Comparison of ENCODE assay signal across 35 cellular contexts in the genomic region with DNA sequence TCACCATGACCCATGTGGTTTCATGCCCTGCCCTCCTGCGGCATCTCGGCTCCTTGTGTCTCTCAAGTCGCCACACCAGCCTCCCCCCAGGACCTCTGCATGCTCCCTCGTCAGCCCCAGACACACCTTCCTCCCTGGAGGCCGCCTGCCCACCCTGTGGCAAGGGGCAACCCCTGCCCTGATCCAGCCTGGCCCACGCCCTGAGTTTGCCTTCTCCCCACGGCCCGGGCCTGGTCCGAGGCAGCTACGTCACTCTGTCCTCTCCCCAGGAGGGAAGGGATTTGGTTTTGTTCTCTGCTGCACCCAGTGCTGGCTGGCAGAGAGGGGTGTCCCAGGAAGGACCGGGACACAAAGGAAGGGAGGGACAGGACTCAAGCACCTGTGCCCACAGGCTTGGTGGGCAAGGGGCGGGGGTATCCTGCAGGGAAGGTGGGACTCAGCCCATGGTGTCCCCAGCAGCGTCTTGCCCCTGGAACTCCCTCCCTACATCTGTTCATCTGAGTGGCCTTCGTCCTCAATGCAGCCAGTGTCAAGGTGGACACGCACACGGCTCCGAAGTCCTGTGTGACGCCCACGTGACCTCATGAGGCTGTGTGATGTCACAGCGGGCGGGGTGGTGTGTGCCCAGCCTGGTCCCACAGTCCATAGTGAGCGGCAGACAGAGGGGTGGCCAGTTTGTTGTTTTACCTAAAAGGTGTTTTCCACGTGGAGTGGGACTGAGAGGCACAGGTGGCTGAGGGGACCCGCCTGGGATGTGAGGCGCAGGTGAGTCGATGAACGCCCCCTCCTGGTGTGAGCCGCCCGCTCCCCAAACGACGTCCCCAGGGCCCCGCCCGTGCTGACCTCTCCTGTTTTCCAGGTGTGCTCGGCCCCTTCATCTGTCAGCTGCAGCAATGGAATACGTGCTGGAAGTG. TPM values are rescaled to one million over a fixed set of nuclear protein-coding genes. Genes with fewer than 3 reads are reported as not detected.
A peak's percentile ranks its signal among the peaks of the same experiment; 100 is the strongest.
DNase-seq lines count a peak whose midpoint lies in the region; ATAC-seq, FAIRE-seq and TF ChIP-seq lines count a peak whose summit lies in the region.
"Had no signal": no experiment of that assay in that cellular context is flagged by ENCODE, and none has a peak within 500 bp of the region (broad histone marks: within the 10 kb centered on the region; RNA-seq: fewer than 3 reads in every experiment).

A gene (plus strand): TSS at position 645 of the 914 bp plus-strand sequence. CDS start 249 bp downstream, at position 894.

- SMC1A ChIA-PET in GM12878 (lab: Charles Lee; ENCODE audit: uncharacterized antibody, unreplicated experiment) = no interaction called here

- H3K4me3 ChIP-seq in GM12878 (no peak within 1 kb of the TSS), osteoblast (ENCODE audit: insufficient read depth, low read length) (no peak within 1 kb of the TSS), ovary (no peak within 1 kb of the TSS)
- H3K4me3 ChIP-seq: breast epithelium, gastrocnemius medialis, hepatocyte, lung, pancreas, PC-9, right atrium auricular region, smooth muscle cell, thyroid gland had no signal

- RAD21 ChIA-PET in GM12878 (lab: Charles Lee; ENCODE audit: unreplicated experiment) = no interaction called here

- ATAC-seq in natural killer cell treated with Interleukin-12 subunit alpha and Interleukin-12 subunit beta and Interleukin-15 and Interleukin-18, amount 100 ng/mL, for 72 hours = no peak
- ATAC-seq in natural killer cell = no peak
- ATAC-seq in GM12878 = no peak
- no peak for ATAC-seq in HG03457 (IDR thresholded peaks at IDR 0.05; ENCODE audit: unreplicated experiment)
- ATAC-seq: gastrocnemius medialis; left cardiac atrium; naive thymus-derived CD8-positive, alpha-beta T cell; pancreas; Right ventricle myocardium inferior had no signal

- no peak within 1 kb of the TSS for H3K4me2 ChIP-seq in GM12878 (ENCODE audit: control insufficient read depth, insufficient read depth)
- no peak within 1 kb of the TSS for H3K4me2 ChIP-seq in osteoblast (ENCODE audit: insufficient read depth, low read length)
- H3K4me2 ChIP-seq: hepatocyte, PC-9, SK-N-SH, smooth muscle cell had no signal

- H3K9ac ChIP-seq in GM12878 (ENCODE audit: control insufficient read depth, insufficient read depth, low read length) = no peak within 1 kb of the TSS
- H3K9ac ChIP-seq: SK-N-SH had no signal

- no peaks in the 10 kb centered on the region for H4K20me1 ChIP-seq in GM12878 (ENCODE audit: control insufficient read depth, insufficient read depth)
- no peaks in the 10 kb centered on the region for H4K20me1 ChIP-seq in osteoblast (ENCODE audit: insufficient read depth, low read length)

- no peak for FAIRE-seq in GM12878 (lab: Jason Lieb, UNC)
- FAIRE-seq: endothelial cell of umbilical vein, pancreas had no signal

- H3K79me2 ChIP-seq in GM12878 (ENCODE audit: control insufficient read depth, insufficient read depth, low read length) (no peaks in the 10 kb centered on the region), osteoblast (ENCODE audit: insufficient read depth, low read length) (no peaks in the 10 kb centered on the region)
- H3K79me2 ChIP-seq: hepatocyte had no signal

- no peak for TF ChIP-seq RAD21 in GM12878 (IDR thresholded peaks at IDR 0.05; ENCODE audit: insufficient read depth, low read depth, low read length)

- H3K27ac ChIP-seq in GM12878 (ENCODE audit: control insufficient read depth, insufficient read depth) (no peak within 1 kb of the TSS), osteoblast (ENCODE audit: low read depth, low read length) (no peak within 1 kb of the TSS), ovary (no peak within 1 kb of the TSS)
- H3K27ac ChIP-seq: breast epithelium, gastrocnemius medialis, hepatocyte, pancreas, PC-9, right atrium auricular region, thyroid gland had no signal

- H3K27me3 ChIP-seq in GM12878 (replicated peaks in 1 of 2; ENCODE audit: control insufficient read depth in 2 of 2, insufficient read depth in 2 of 2, low read length in 1 of 2) (no peaks in the 10 kb centered on the region), osteoblast (ENCODE audit: insufficient read depth, low read length) (no peaks in the 10 kb centered on the region), ovary (no peaks in the 10 kb centered on the region)
- H3K27me3 ChIP-seq: breast epithelium, gastrocnemius medialis, hepatocyte, pancreas, right atrium auricular region, thyroid gland had no signal

- POLR2A ChIA-PET in GM12878 (lab: Charles Lee) = no interaction called here

- BruUV-seq in GM12878 (replicated peaks; lab: Mats Ljungman, UMichigan) = no TSS peak

- H3K9me3 Mint-ChIP-seq in natural killer cell treated with Interleukin-12 subunit alpha and Interleukin-12 subunit beta and Interleukin-15 and Interleukin-18, amount 100 ng/mL, for 72 hours = no peaks in the 10 kb centered on the region
- H3K9me3 Mint-ChIP-seq in natural killer cell = no peaks in the 10 kb centered on the region
- H3K9me3 Mint-ChIP-seq: activated naive CD8-positive, alpha-beta T cell treated with anti-CD3 and anti-CD28 coated beads for 36 hours; activated T-helper 2 cell treated with anti-CD3 and anti-CD28 coated beads, Interferon-gamma antibody, Interleukin-2, Interleukin-4, amounts not matched to agents 10 μg/mL and 5 μg/mL and 100 μg/mL, durations not matched to agents 14 hours and 24 hours and 36 hours; CD8-positive, alpha-beta memory T cell; stimulated activated naive CD8-positive, alpha-beta T cell treated with anti-CD3 and anti-CD28 coated beads, Interleukin-15, Interleukin-2, amounts not matched to agents 100 ng/mL and 50 ng/mL, for 24 hours; T-helper 1 cell treated with Interleukin-12 subunit alpha and Interleukin-12 subunit beta and Interleukin-4 antibody, amounts not matched to agents 30 μg/mL and 1 μg/mL, for 36 hours had no signal

- no peaks in the 10 kb centered on the region; the same call in 1 of the 2 replicates for H3K4me1 ChIP-seq in GM12878 (ENCODE audit: control insufficient read depth, insufficient read depth, low read length)
- H3K4me1 ChIP-seq in osteoblast (ENCODE audit: insufficient read depth, low read length) = no peaks in the 10 kb centered on the region
- no peaks in the 10 kb centered on the region for H3K4me1 ChIP-seq in ovary (ENCODE audit: insufficient read depth)
- H3K4me1 ChIP-seq: BE2C, breast epithelium, gastrocnemius medialis, pancreas, right atrium auricular region, thyroid gland had no signal

- peak; percentile 58 for DNase-seq in natural killer cell treated with Interleukin-12 subunit alpha and Interleukin-12 subunit beta and Interleukin-15 and Interleukin-18, amount 100 ng/mL, for 72 hours (ENCODE audit: low spot score)
- DNase-seq in natural killer cell (no peak), GM12878 (ENCODE audit: low read depth, low spot score) (no peak), osteoblast (ENCODE audit: insufficient read length, low spot score, missing footprints) (peak; percentile 83), ovary (no peak)
- no peak for DNase-seq in stimulated activated CD4-positive, alpha-beta T cell treated with anti-CD3 and anti-CD28 coated beads, Interleukin-12 subunit alpha, Interleukin-12 subunit beta, amount 100 ng/mL, for 4 hours
- DNase-seq: activated naive CD8-positive, alpha-beta T cell treated with anti-CD3 and anti-CD28 coated beads for 36 hours; anterior cingulate cortex; BE2C; CD8-positive, alpha-beta memory T cell; EL; gastrocnemius medialis; HCEC 1CT; left cardiac atrium; naive thymus-derived CD8-positive, alpha-beta T cell; NCI-H1048; NCI-H1694; NCI-H2171 treated with DMSO at 0.1 percent for 48 hours; NCI-H524; pancreas; PC-9; SK-N-SH; stimulated activated CD4-positive, alpha-beta T cell treated with anti-CD3 and anti-CD28 coated beads, Interleukin-2, amount 100 ng/mL, for 24 hours; thyroid gland had no signal

- H3K4me3 Mint-ChIP-seq in natural killer cell treated with Interleukin-12 subunit alpha and Interleukin-12 subunit beta and Interleukin-15 and Interleukin-18, amount 100 ng/mL, for 72 hours = no peak within 1 kb of the TSS
- no peak within 1 kb of the TSS for H3K4me3 Mint-ChIP-seq in natural killer cell
- H3K4me3 Mint-ChIP-seq: activated naive CD8-positive, alpha-beta T cell treated with anti-CD3 and anti-CD28 coated beads for 36 hours; CD8-positive, alpha-beta memory T cell; stimulated activated naive CD8-positive, alpha-beta T cell treated with anti-CD3 and anti-CD28 coated beads, Interleukin-15, Interleukin-2, amounts not matched to agents 100 ng/mL and 50 ng/mL, for 24 hours; T-helper 1 cell treated with Interleukin-12 subunit alpha and Interleukin-12 subunit beta and Interleukin-4 antibody, amounts not matched to agents 30 μg/mL and 1 μg/mL, for 36 hours had no signal

- in situ Hi-C loops in GM12878 (cut with MboI) = no loop called here

- H2AFZ ChIP-seq in GM12878 (ENCODE audit: control insufficient read depth, low read depth, low read length) (no peak within 1 kb of the TSS), osteoblast (ENCODE audit: low read length) (no peak within 1 kb of the TSS)
- H2AFZ ChIP-seq: hepatocyte, PC-9 had no signal

- H3K9me3 ChIP-seq in GM12878 (replicated peaks; ENCODE audit: control insufficient read depth, insufficient read depth, low read length) (no peaks in the 10 kb centered on the region), osteoblast (ENCODE audit: low read depth, low read length) (no peaks in the 10 kb centered on the region), ovary (no peaks in the 10 kb centered on the region)
- H3K9me3 ChIP-seq: BE2C, breast epithelium, gastrocnemius medialis, pancreas, right atrium auricular region, SK-N-SH, thyroid gland had no signal

- H3K36me3 Mint-ChIP-seq in natural killer cell treated with Interleukin-12 subunit alpha and Interleukin-12 subunit beta and Interleukin-15 and Interleukin-18, amount 100 ng/mL, for 72 hours = no peaks in the 10 kb centered on the region
- no peaks in the 10 kb centered on the region for H3K36me3 Mint-ChIP-seq in natural killer cell
- H3K36me3 Mint-ChIP-seq: activated naive CD8-positive, alpha-beta T cell treated with anti-CD3 and anti-CD28 coated beads for 36 hours had no signal

- TF ChIP-seq CTCF in natural killer cell (IDR thresholded peaks at IDR 0.05) (no peak), GM12878 (IDR thresholded peaks at IDR 0.05 in 2 of 3, conservative IDR thresholded peaks at IDR 0.05 in 1 of 3; ENCODE audit: control insufficient read depth in 2 of 3, extremely low read depth in 1 of 3, insufficient read depth in 1 of 3, low read depth in 3 of 3, low read length in 3 of 3) (no peak), osteoblast (IDR thresholded peaks at IDR 0.05; ENCODE audit: extremely low read depth, low read depth, low read length) (no peak), ovary (IDR thresholded peaks at IDR 0.05) (no peak)

- WGBS in GM12878 (ENCODE audit: insufficient coverage, insufficient replicate concordance, low lambda C conversion rate, missing lambda C conversion rate) = 80% methylated on average over 35 of the region's 35 CpGs
- 70 to 80% (median 74%) methylated on average over 35 of the region's 35 CpGs for WGBS in ovary, 3 donors

- no peak within 1 kb of the TSS for H3K27ac Mint-ChIP-seq in natural killer cell treated with Interleukin-12 subunit alpha and Interleukin-12 subunit beta and Interleukin-15 and Interleukin-18, amount 100 ng/mL, for 72 hours
- H3K27ac Mint-ChIP-seq in natural killer cell = no peak within 1 kb of the TSS
- H3K27ac Mint-ChIP-seq: activated naive CD8-positive, alpha-beta T cell treated with anti-CD3 and anti-CD28 coated beads for 36 hours; activated T-helper 2 cell treated with anti-CD3 and anti-CD28 coated beads, Interferon-gamma antibody, Interleukin-2, Interleukin-4, amounts not matched to agents 10 μg/mL and 5 μg/mL and 100 μg/mL, durations not matched to agents 14 hours and 24 hours and 36 hours; CD8-positive, alpha-beta memory T cell; stimulated activated naive CD8-positive, alpha-beta T cell treated with anti-CD3 and anti-CD28 coated beads, Interleukin-15, Interleukin-2, amounts not matched to agents 100 ng/mL and 50 ng/mL, for 24 hours; T-helper 1 cell treated with Interleukin-12 subunit alpha and Interleukin-12 subunit beta and Interleukin-4 antibody, amounts not matched to agents 30 μg/mL and 1 μg/mL, for 36 hours had no signal

- H3K4me1 Mint-ChIP-seq in natural killer cell treated with Interleukin-12 subunit alpha and Interleukin-12 subunit beta and Interleukin-15 and Interleukin-18, amount 100 ng/mL, for 72 hours (ENCODE audit: low read depth in 2 of 2) = peaks cover 3 to 5% of the 10 kb centered on the region in 2 donors
- no peaks in the 10 kb centered on the region for H3K4me1 Mint-ChIP-seq in natural killer cell

- TF ChIP-seq POLR2A in GM12878 (IDR thresholded peaks at IDR 0.05; ENCODE audit: low read depth, low read length) (0 out of 2 replicates have a peak, but pooled peaks have one; percentile 16), ovary (IDR thresholded peaks at IDR 0.05) (no peak)

- no peak for TF ChIP-seq EP300 in GM12878 (IDR thresholded peaks at IDR 0.05; ENCODE audit: borderline replicate concordance in 1 of 2, control insufficient read depth in 1 of 2, low read depth in 2 of 2, low read length in 2 of 2)
- no peak for TF ChIP-seq EP300 in ovary (IDR thresholded peaks at IDR 0.05)

- intact Hi-C loops in natural killer cell (cut with micrococcal nuclease) = no loop called here
- intact Hi-C loops in GM12878 (cut with micrococcal nuclease; ENCODE audit: unreplicated experiment) = no loop called here
- intact Hi-C loops in ovary (cut with DNase I) = no loop called here

- CTCF ChIA-PET in GM12878 (lab: Yijun Ruan, JAX) = no interaction called here

- H3K27me3 Mint-ChIP-seq in natural killer cell treated with Interleukin-12 subunit alpha and Interleukin-12 subunit beta and Interleukin-15 and Interleukin-18, amount 100 ng/mL, for 72 hours = no peaks in the 10 kb centered on the region
- no peaks in the 10 kb centered on the region for H3K27me3 Mint-ChIP-seq in natural killer cell (ENCODE audit: low read depth in 2 of 2)
- H3K27me3 Mint-ChIP-seq: activated naive CD8-positive, alpha-beta T cell treated with anti-CD3 and anti-CD28 coated beads for 36 hours; stimulated activated naive CD8-positive, alpha-beta T cell treated with anti-CD3 and anti-CD28 coated beads, Interleukin-15, Interleukin-2, amounts not matched to agents 100 ng/mL and 50 ng/mL, for 24 hours had no signal

- H3K36me3 ChIP-seq in GM12878 (ENCODE audit: control insufficient read depth in 2 of 2, insufficient read depth in 2 of 2, low read length in 1 of 2) (peaks cover 0 to 2% of the 10 kb centered on the region in 2 experiments; a peak in 2 of 4 replicates), osteoblast (ENCODE audit: insufficient read depth, low read length) (no peaks in the 10 kb centered on the region), ovary (no peaks in the 10 kb centered on the region)
- H3K36me3 ChIP-seq: BE2C, breast epithelium, pancreas, thyroid gland had no signal

RNA-seq across cellular contexts. Expression of the gene that starts here (rescaled TPM):
- total RNA-seq in natural killer cell treated with Interleukin-12 subunit alpha and Interleukin-12 subunit beta and Interleukin-15 and Interleukin-18, amount 100 ng/mL, for 72 hours = under 1 TPM; 0.59 to 0.67 TPM
- total RNA-seq in natural killer cell = not detected
- not detected in 2 replicates for total RNA-seq in GM12878 (2013; cell fraction: nucleolus; rRNA removed)
- not detected in 2 replicates for total RNA-seq in GM12878 (2014; rRNA removed)
- not detected in 2 replicates for total RNA-seq in GM12878 (2014; rRNA removed; fragmentation: Illumina TruSeq; extraction: Trizol)
- total RNA-seq in GM12878 (2021) = not detected in 2 replicates
- polyA plus RNA-seq in GM12878 (2011; ENCODE audit: low read depth) = 0.93 TPM
- polyA plus RNA-seq in GM12878 (2011; rRNA removed) = 0.30 and 0.35 TPM in 2 replicates
- polyA plus RNA-seq in GM12878 (2011; cell fraction: cytosol; rRNA removed) = 0.28 and 0.36 TPM in 2 replicates
- 1.3 and 2.2 TPM in 2 replicates for polyA plus RNA-seq in GM12878 (2011; cell fraction: nucleus; rRNA removed)
- 0.42 and 0.79 TPM in 2 replicates for polyA plus RNA-seq in GM12878 (2012)
- polyA plus RNA-seq in GM12878 (2014; fragmentation: Illumina TruSeq; extraction: Trizol) = not detected in 2 replicates
- under 1 TPM in 1 of 2 experiments, not detected in 1; 0.14 TPM for polyA plus RNA-seq in GM12878 (2014; fragmentation: Nextera tagmentation; extraction: Ambion mirVana)
- polyA plus RNA-seq in GM12878 (2014; rRNA removed) = 0.18 and 0.22 TPM in 2 replicates
- not detected for polyA plus RNA-seq in GM12878 (2016; fragmentation: Nextera tagmentation; extraction: Ambion mirVana)
- not detected in 2 replicates for polyA minus RNA-seq in GM12878 (2011; rRNA and poly(A)+ RNA removed)
- polyA minus RNA-seq in GM12878 (2011; cell fraction: cytosol; rRNA and poly(A)+ RNA removed) = not detected in 2 replicates
- polyA minus RNA-seq in GM12878 (2011; cell fraction: nucleus; rRNA and poly(A)+ RNA removed) = not detected in 2 replicates
- 0.36 TPM in 1 of 2 replicates, not detected in the other for total RNA-seq in osteoblast
- under 1 TPM in 1 of 7 donors, not detected in 6; 0.35 TPM for total RNA-seq in ovary
- polyA plus RNA-seq in ovary = under 1 TPM in 1 of 2 donors, not detected in 1; 0.25 TPM
- total RNA-seq: CD8-positive, alpha-beta memory T cell; endothelial cell of umbilical vein; PC-9; right atrium auricular region; Right ventricle myocardium inferior; thyroid gland had no signal
- polyA plus RNA-seq: CD8-positive, alpha-beta memory T cell; naive thymus-derived CD8-positive, alpha-beta T cell had no signal

Comparison
In these comparisons a context has a peak if more than half of its experiments do, and no peak if none do; other contexts are left out.
1. Peak in DNase-seq in natural killer cell treated with Interleukin-12 subunit alpha and Interleukin-12 subunit beta and Interleukin-15 and Interleukin-18, amount 100 ng/mL, for 72 hours; RNA of the gene not detected or under 1 TPM.
2. Peak in DNase-seq in osteoblast; RNA of the gene not detected or under 1 TPM.